30 cellular contexts compared by ENCODE assay signal in the genomic region with DNA sequence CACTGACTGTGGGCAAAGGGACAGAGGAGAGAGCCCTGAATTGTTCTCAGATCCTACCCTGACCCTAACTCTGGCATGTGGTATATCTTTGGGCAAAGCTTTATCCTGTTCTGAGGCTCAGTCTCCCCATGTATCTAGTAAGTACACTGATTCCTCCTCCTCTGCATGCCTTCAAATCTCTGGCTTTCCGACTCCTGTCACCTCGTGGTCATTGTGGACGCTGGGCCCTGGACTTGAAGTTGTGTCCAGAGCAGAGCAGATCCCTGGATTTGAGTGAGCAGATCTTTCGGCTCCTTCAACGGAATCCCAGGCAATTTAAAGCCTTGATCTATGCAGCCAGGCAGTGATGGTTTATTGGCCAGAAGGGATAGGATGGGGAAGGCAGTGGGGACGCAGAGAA. TPM values are rescaled to one million over a fixed set of nuclear protein-coding genes. Genes with fewer than 3 reads are reported as not detected.
"Had no signal": no experiment of that assay in that cellular context is flagged by ENCODE, and none has a peak within 500 bp of the region (broad histone marks: within the 10 kb centered on the region; RNA-seq: fewer than 3 reads in every experiment).

No MANE protein-coding gene starts in this region.

- H3K9me3 ChIP-seq: MG63, SJCRH30, SK-N-SH had no signal

- H3K4me3 ChIP-seq: cardiac muscle cell, MG63, SJCRH30 had no signal

- DNase-seq: activated CD4-positive, alpha-beta T cell treated with anti-CD3 and anti-CD28 coated beads for 48 hours; activated CD4-positive, alpha-beta T cell treated with anti-CD3 and anti-CD28 coated beads, Interleukin-2, amount 50 U/mL, for 4 hours; activated CD8-positive, alpha-beta T cell treated with anti-CD3 and anti-CD28 coated beads, Interleukin-2, amount 10 ng/mL, durations not matched to agents 7 days and 5 days; activated gamma-delta T cell treated with Interleukin-2 at 50 U/mL for 16 hours; activated naive CD4-positive, alpha-beta T cell treated with anti-CD3 and anti-CD28 coated beads, Interleukin-2, amount 10 ng/mL, durations not matched to agents 7 days and 5 days; activated naive CD8-positive, alpha-beta T cell treated with anti-CD3 and anti-CD28 coated beads for 36 hours; activated T-cell treated with anti-CD3 and anti-CD28 coated beads, Interleukin-2, amount 50 U/mL, for 4 hours; brain microvascular endothelial cell; MG63; MV-4-11; NCI-H1092 treated with DMSO at 0.1 percent for 48 hours; NCI-H1417 treated with DMSO at 0.1 percent for 48 hours; NCI-H1694; NCI-H2029; NCI-H2107; NCI-H2171 treated with DMSO at 0.1 percent for 48 hours; NCI-H226; NCI-H526; NCI-H774; RPMI8226; SJCRH30; SK-N-SH; T-helper 1 cell; WERI-Rb-1 had no signal

- H3K4me2 ChIP-seq: SK-N-SH had no signal

- H3K36me3 ChIP-seq: brain microvascular endothelial cell, cardiac muscle cell, MG63, SJCRH30, WERI-Rb-1 had no signal

- ATAC-seq: activated CD4-positive, CD25-positive, alpha-beta regulatory T cell treated with anti-CD3 and anti-CD28 coated beads, Interleukin-2, amount 50 U/mL, for 24 hours; activated CD8-positive, alpha-beta T cell treated with anti-CD3 and anti-CD28 coated beads, Interleukin-2, amount 10 ng/mL, durations not matched to agents 7 days and 5 days; activated T-cell treated with anti-CD3 and anti-CD28 coated beads, Interleukin-2, amount 50 U/mL, for 4 hours; Right ventricle myocardium inferior had no signal

- H3K27ac ChIP-seq: brain microvascular endothelial cell, cardiac muscle cell, SJCRH30, WERI-Rb-1 had no signal

- H3K4me1 ChIP-seq: SJCRH30 had no signal

- H3K9ac ChIP-seq: SK-N-SH had no signal

- H3K27me3 ChIP-seq: brain microvascular endothelial cell, cardiac muscle cell, MG63, SJCRH30 had no signal

RNA-seq across cellular contexts. Expression of a gene that starts 3.0 kb away (rescaled TPM):
- total RNA-seq: activated CD8-positive, alpha-beta T cell treated with anti-CD3 and anti-CD28 coated beads, Interleukin-2, amount 10 ng/mL, durations not matched to agents 7 days and 5 days; activated naive CD8-positive, alpha-beta T cell treated with anti-CD3 and anti-CD28 coated beads for 36 hours; NCI-H460; OCI-LY7; SJCRH30; T-helper 2 cell treated with Interferon-gamma antibody and Interleukin-4, amounts not matched to agents 100 ng/mL and 5 ng/mL, for 36 hours had no signal
- polyA plus RNA-seq: cardiac muscle cell had no signal

RNA-seq across cellular contexts. Expression of a gene that starts 51.8 kb away (rescaled TPM):
- total RNA-seq: activated CD8-positive, alpha-beta T cell treated with anti-CD3 and anti-CD28 coated beads, Interleukin-2, amount 10 ng/mL, durations not matched to agents 7 days and 5 days; activated naive CD8-positive, alpha-beta T cell treated with anti-CD3 and anti-CD28 coated beads for 36 hours; activated T-cell treated with anti-CD3 and anti-CD28 coated beads, Interleukin-2, amount 50 U/mL, for 4 hours; OCI-LY7 had no signal
